Comparison of ENCODE assay signal across 1 cellular context in genomic region chr14:44154446-44154845, GRCh38.
TF ChIP-seq lines count a peak whose summit lies in the region.

No MANE protein-coding gene starts in this region.

TF ChIP-seq in H1, 55 proteins besides CTCF, POLR2A, EP300 and RAD21 (continued from another document):
- TF ChIP-seq HDAC2 (IDR thresholded peaks at IDR 0.05; ENCODE audit: borderline replicate concordance in 1 of 2, low read depth in 2 of 2, low read length in 2 of 2) = no peak
- TF ChIP-seq KDM1A (IDR thresholded peaks at IDR 0.05; ENCODE audit: borderline replicate concordance, low read length) = no peak
